In the genomic region with DNA sequence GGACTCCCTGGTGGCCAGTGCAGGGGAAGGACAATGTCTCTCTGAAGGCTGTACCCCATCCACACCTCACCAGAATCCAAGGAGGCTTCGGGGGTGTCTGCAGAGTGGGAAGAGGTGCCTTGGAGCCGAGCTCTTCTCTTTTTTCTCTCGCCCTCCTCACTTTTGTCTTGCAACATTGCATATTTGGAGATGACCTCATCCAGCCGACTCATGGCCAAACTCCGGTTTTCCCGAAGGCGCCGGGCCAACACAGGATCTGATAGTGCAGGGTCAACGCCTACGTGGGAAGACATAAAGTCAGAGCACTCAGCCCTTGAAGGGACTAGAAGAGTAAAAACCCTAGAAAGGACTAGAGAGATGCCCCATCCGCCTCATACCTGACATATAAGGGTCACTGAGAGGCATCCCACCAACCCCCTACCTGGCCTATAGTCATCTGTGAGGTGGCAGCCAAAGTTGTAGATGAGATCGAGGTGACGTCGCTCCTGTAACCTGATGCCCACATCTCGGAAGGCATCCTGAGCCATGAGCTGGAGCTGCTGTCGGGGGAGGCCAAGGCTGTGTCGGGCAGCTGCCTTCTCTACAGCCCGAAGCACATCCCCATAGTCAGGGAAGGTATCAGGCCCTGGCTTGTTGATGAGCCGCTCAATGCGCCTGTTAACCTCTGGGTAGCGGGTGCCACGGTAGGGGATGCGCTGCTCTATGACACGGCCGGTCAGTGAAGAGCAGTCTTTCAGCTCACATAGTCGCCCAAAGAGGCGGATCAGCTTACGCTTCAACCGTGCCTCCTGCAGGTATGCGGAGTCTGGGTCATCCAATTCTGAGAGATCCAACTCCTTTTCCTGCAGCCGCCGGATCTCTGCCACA, we compare ENCODE assay signal across 8 cellular contexts. TPM values are rescaled to one million over a fixed set of nuclear protein-coding genes. Genes with fewer than 3 reads are reported as not detected.
A peak's percentile ranks its signal among the peaks of the same experiment; 100 is the strongest.
DNase-seq lines count a peak whose midpoint lies in the region; ATAC-seq and TF ChIP-seq lines count a peak whose summit lies in the region.

No MANE protein-coding gene starts in this region.

- no peak for TF ChIP-seq CTCF in fibroblast of pulmonary artery (IDR thresholded peaks at IDR 0.05; ENCODE audit: low read length, missing control alignments)

- intact Hi-C loops in sciatic nerve (cut with DNase I) = no loop called here

- H3K4me3 ChIP-seq in fibroblast of pulmonary artery (replicated peaks; ENCODE audit: low read depth, low read length) = peak overlapping the region; percentile 34

- ATAC-seq in SK-N-SH treated with all-trans-retinoic acid at 6 μM for 48 hours (peak; percentile 4; the same call in 2 of the 3 replicates), sciatic nerve (no peak), HG03039 (IDR thresholded peaks at IDR 0.05; ENCODE audit: unreplicated experiment) (no peak), HG03175 (IDR thresholded peaks at IDR 0.05; ENCODE audit: unreplicated experiment) (no peak)

- peak; percentile 90 for DNase-seq in GM04504 (ENCODE audit: low read depth)
- peak; percentile 93 for DNase-seq in fibroblast of pulmonary artery (ENCODE audit: low read depth)
- DNase-seq in sciatic nerve (ENCODE audit: low spot score) = peak; percentile 73
- DNase-seq in stimulated activated naive CD4-positive, alpha-beta T cell (lab: John Stamatoyannopoulos, UW) = no peak
- no peak for DNase-seq in effector CD4-positive, alpha-beta T cell

TF ChIP-seq in SK-N-SH treated with all-trans-retinoic acid at 6 μM for 48 hours, 23 proteins besides CTCF, POLR2A, EP300 and RAD21:
- peak; percentile 8; the same call in 1 of the 2 replicates for TF ChIP-seq ISL1 (CRISPR knock-in tag; IDR thresholded peaks at IDR 0.05)
- no peak for TF ChIP-seq ARNTL (CRISPR knock-in tag; IDR thresholded peaks at IDR 0.05; ENCODE audit: borderline replicate concordance, low read depth)
TF ChIP-seq in SK-N-SH treated with all-trans-retinoic acid at 6 μM for 48 hours: peak in this region for 1.

RNA-seq across cellular contexts. Expression of gene DAXX, which starts 2.2 kb away (rescaled TPM):
- total RNA-seq in sciatic nerve = 35.9 TPM

RNA-seq across cellular contexts. Expression of gene ZBTB22, which starts 3.0 kb away (rescaled TPM):
- total RNA-seq in sciatic nerve = 23.2 TPM

RNA-seq across cellular contexts. Expression of gene TAPBP, which starts 6.7 kb away (rescaled TPM):
- 85.5 TPM for total RNA-seq in sciatic nerve

RNA-seq across cellular contexts. Expression of gene RGL2, which starts 21.8 kb away (rescaled TPM):
- 83.5 TPM for total RNA-seq in sciatic nerve

RNA-seq across cellular contexts. Expression of gene PFDN6, which starts 31.1 kb away (rescaled TPM):
- total RNA-seq in sciatic nerve = 27.1 TPM

Comparison
In these comparisons a context has a peak if more than half of its experiments do, and no peak if none do; other contexts are left out.
1. DNase-seq: peak in GM04504 (single experiment), fibroblast of pulmonary artery (single experiment) and sciatic nerve (single experiment); none in stimulated activated naive CD4-positive, alpha-beta T cell (0 of 6) and effector CD4-positive, alpha-beta T cell (single experiment).